ENCODE assay signal across 20 cellular contexts in genomic region chr4:8029689-8030088, GRCh38.
DNase-seq lines count a peak whose midpoint lies in the region; ATAC-seq, FAIRE-seq and TF ChIP-seq lines count a peak whose summit lies in the region.
"Had no signal": no experiment of that assay in that cellular context is flagged by ENCODE, and none has a peak within 500 bp of the region (broad histone marks: within the 10 kb centered on the region; RNA-seq: fewer than 3 reads in every experiment).

No MANE protein-coding gene starts in this region.

- no peak overlapping the region for H2BK5ac ChIP-seq in mesendoderm (ENCODE audit: low read length)

- H3K4me2 ChIP-seq in mesendoderm (ENCODE audit: low read length) = no peak overlapping the region

- H4K8ac ChIP-seq in mesendoderm (ENCODE audit: low read depth, low read length) = no peak overlapping the region

- H3K36me3 ChIP-seq in bronchial epithelial cell (ENCODE audit: control insufficient read depth, insufficient read depth, low read length) (no peaks in the 10 kb centered on the region), mesendoderm (ENCODE audit: control insufficient read depth, insufficient read depth, low read length) (no peaks in the 10 kb centered on the region)
- H3K36me3 ChIP-seq: heart right ventricle, prostate gland, uterus had no signal

- H2BK120ac ChIP-seq in mesendoderm (ENCODE audit: low read depth, low read length) = no peak overlapping the region

- no peak overlapping the region for H3K9ac ChIP-seq in mesendoderm (ENCODE audit: low read length)

- DNase-seq in COLO668 (lab: John Stamatoyannopoulos, UW; ENCODE audit: unreplicated experiment) = peak; percentile 89
- peak; percentile 48 for DNase-seq in ELF-1 (ENCODE audit: low read depth, low spot score)
- DNase-seq in bronchial epithelial cell (ENCODE audit: low read depth) = peak; percentile 68
- DNase-seq in mesendoderm = peak; percentile 59
- DNase-seq in G401 (ENCODE audit: low spot score) = no peak
- no peak for DNase-seq in epidermal melanocyte (ENCODE audit: insufficient read length, low spot score)
- DNase-seq: activated CD4-positive, alpha-beta T cell treated with anti-CD3 and anti-CD28 coated beads for 36 hours; activated CD8-positive, alpha-beta memory T cell treated with anti-CD3 and anti-CD28 coated beads, Interleukin-2, amount 50 U/mL, for 4 hours; activated effector memory CD4-positive, alpha-beta T cell treated with Interleukin-2 at 50 U/mL for 16 hours; AML-193; heart right ventricle; MM.1S; naive thymus-derived CD4-positive, alpha-beta T cell; NCI-H2081; substantia nigra; uterus had no signal

- no peak overlapping the region for H2AK5ac ChIP-seq in mesendoderm (ENCODE audit: low read length)

- H3K27me3 ChIP-seq in bronchial epithelial cell (ENCODE audit: control insufficient read depth, insufficient read depth, low read length) (no peaks in the 10 kb centered on the region), mesendoderm (ENCODE audit: insufficient read depth, low read length, poor library complexity) (no peaks in the 10 kb centered on the region)
- H3K27me3 ChIP-seq: esophagus muscularis mucosa, heart right ventricle, uterus had no signal

- H3K79me1 ChIP-seq in mesendoderm (ENCODE audit: low read length) = no peaks in the 10 kb centered on the region

- no peak overlapping the region for H4K5ac ChIP-seq in mesendoderm (ENCODE audit: low read length)

- no peaks in the 10 kb centered on the region for H3K4me1 ChIP-seq in mesendoderm (ENCODE audit: control insufficient read depth, low read depth, low read length)
- H3K4me1 ChIP-seq: esophagus muscularis mucosa, heart right ventricle, prostate gland, uterus had no signal

- FAIRE-seq in bronchial epithelial cell (lab: Jason Lieb, UNC) = no peak
- FAIRE-seq: RCC 7860 had no signal

- H3K18ac ChIP-seq in mesendoderm (ENCODE audit: low read length) = no peak overlapping the region

- TF ChIP-seq CTCF in bronchial epithelial cell (IDR thresholded peaks at IDR 0.05; ENCODE audit: insufficient read depth, low read length, severe bottlenecking) = no peak

- H3K4ac ChIP-seq in mesendoderm (ENCODE audit: low read depth, low read length) = no peak overlapping the region

- in situ Hi-C loops in G401 (cut with HindIII; ENCODE audit: low sequenced_read_pairs) = no loop called here

- no peaks in the 10 kb centered on the region for H3K79me2 ChIP-seq in mesendoderm (ENCODE audit: control insufficient read depth, insufficient read depth, low read length)

- H3K4me3 ChIP-seq in bronchial epithelial cell (ENCODE audit: low read depth, low read length) = no peak overlapping the region
- no peak overlapping the region for H3K4me3 ChIP-seq in mesendoderm (ENCODE audit: low read length)
- H3K4me3 ChIP-seq: esophagus muscularis mucosa, heart right ventricle, prostate gland, uterus had no signal

- H3K23ac ChIP-seq in mesendoderm (ENCODE audit: low read length) = no peak overlapping the region

- no peak overlapping the region for H2BK15ac ChIP-seq in mesendoderm (replicated peaks; ENCODE audit: low read depth)

- H3K27ac ChIP-seq in mesendoderm (ENCODE audit: low read depth, low read length) = no peak overlapping the region
- H3K27ac ChIP-seq: esophagus muscularis mucosa, heart right ventricle, prostate gland, uterus had no signal

- no CpG with 5 or more reads among the region's 12 CpGs for WGBS in mesendoderm (ENCODE audit: extremely low coverage, insufficient coverage, low lambda C conversion rate)

- H3K56ac ChIP-seq in mesendoderm (ENCODE audit: low read length) = no peak overlapping the region

- no peak for ATAC-seq in GM19395 (IDR thresholded peaks at IDR 0.05; ENCODE audit: unreplicated experiment)
- ATAC-seq: activated CD4-positive, alpha-beta T cell treated with anti-CD3 and anti-CD28 coated beads for 36 hours; naive thymus-derived CD4-positive, alpha-beta T cell had no signal

Comparison
In these comparisons a context has a peak if more than half of its experiments do, and no peak if none do; other contexts are left out.
1. DNase-seq: peak in COLO668 (single experiment), ELF-1 (single experiment), bronchial epithelial cell (single experiment) and mesendoderm (single experiment); none in G401 (single experiment) and epidermal melanocyte (single experiment).